15 cellular contexts compared by ENCODE assay signal in the genomic region with DNA sequence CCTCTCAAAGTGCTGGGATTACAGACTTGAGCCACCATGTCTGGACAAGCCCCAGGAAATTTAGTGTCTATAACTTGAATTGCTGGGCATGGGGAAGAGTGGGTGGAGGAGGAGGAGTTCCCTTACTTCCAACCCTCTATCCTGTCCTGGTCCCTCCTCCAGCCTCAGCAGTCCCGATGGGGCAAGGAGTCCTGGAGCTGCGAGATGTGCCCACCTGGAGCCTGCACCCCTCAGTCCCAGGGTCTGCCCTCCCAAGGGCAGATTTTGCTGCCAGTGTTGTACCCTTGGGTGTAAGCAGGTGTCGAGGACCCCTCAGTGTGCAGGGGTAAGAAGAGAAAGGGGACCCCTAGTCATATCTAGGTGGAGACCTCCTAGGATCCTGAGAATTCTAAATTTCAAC. TPM values are rescaled to one million over a fixed set of nuclear protein-coding genes. Genes with fewer than 3 reads are reported as not detected.
DNase-seq lines count a peak whose midpoint lies in the region; ATAC-seq, FAIRE-seq and TF ChIP-seq lines count a peak whose summit lies in the region.
"Had no signal": no experiment of that assay in that cellular context is flagged by ENCODE, and none has a peak within 500 bp of the region (broad histone marks: within the 10 kb centered on the region; RNA-seq: fewer than 3 reads in every experiment).

No MANE protein-coding gene starts in this region.

- H3K36me3 ChIP-seq in HUES6 (ENCODE audit: control insufficient read depth, insufficient read depth, low read length) (peaks cover 13% of the 10 kb centered on the region), skeletal muscle tissue (ENCODE audit: control insufficient read depth in 3 of 3, insufficient read depth in 3 of 3, low read length in 3 of 3) (no peaks in the 10 kb centered on the region), kidney (ENCODE audit: control insufficient read depth in 1 of 2, insufficient read depth in 2 of 2, low read length in 2 of 2) (peaks cover 2 to 8% of the 10 kb centered on the region in 2 donors)

- H3K9me3 Mint-ChIP-seq in T-helper 1 cell treated with Interleukin-12 subunit alpha and Interleukin-12 subunit beta and Interleukin-4 antibody, amounts not matched to agents 30 μg/mL and 1 μg/mL, for 36 hours = no peaks in the 10 kb centered on the region
- no peaks in the 10 kb centered on the region for H3K9me3 Mint-ChIP-seq in endothelial cell (ENCODE audit: unreplicated experiment)
- H3K9me3 Mint-ChIP-seq: memory B cell had no signal

- intact Hi-C loops in kidney (cut with DNase I) = no loop called here

- TF ChIP-seq CTCF in endothelial cell (IDR thresholded peaks at IDR 0.05; ENCODE audit: unreplicated experiment) (no peak), kidney (IDR thresholded peaks at IDR 0.05; ENCODE audit: borderline replicate concordance, extremely low read depth, insufficient read depth) (no peak)

- no peak for ATAC-seq in GM19035 (IDR thresholded peaks at IDR 0.05; ENCODE audit: unreplicated experiment)
- no peak for ATAC-seq in GM19351 (IDR thresholded peaks at IDR 0.05; ENCODE audit: unreplicated experiment)

- H3K9me3 ChIP-seq in HUES6 (ENCODE audit: control insufficient read depth, insufficient read depth, low read depth, low read length) = no peaks in the 10 kb centered on the region
- H3K9me3 ChIP-seq in skeletal muscle tissue (ENCODE audit: control insufficient read depth in 3 of 3, low read length in 3 of 3) = no peaks in the 10 kb centered on the region
- no peaks in the 10 kb centered on the region for H3K9me3 ChIP-seq in kidney (ENCODE audit: control insufficient read depth in 1 of 2, low read length in 2 of 2)

- H3K9ac ChIP-seq in HUES6 (ENCODE audit: low read length) = peak overlapping the region; percentile 72
- H3K9ac ChIP-seq in skeletal muscle tissue (ENCODE audit: low read depth in 1 of 3, low read length in 3 of 3) = no peak overlapping the region
- H3K9ac ChIP-seq in kidney (ENCODE audit: low read length in 2 of 2) = no peak overlapping the region

- peak overlapping the region; percentile 53 for H3K4me3 Mint-ChIP-seq in T-helper 1 cell treated with Interleukin-12 subunit alpha and Interleukin-12 subunit beta and Interleukin-4 antibody, amounts not matched to agents 30 μg/mL and 1 μg/mL, for 36 hours
- H3K4me3 Mint-ChIP-seq in endothelial cell (ENCODE audit: unreplicated experiment) = peak overlapping the region; percentile 73

- H3K27me3 Mint-ChIP-seq in T-helper 1 cell treated with Interleukin-12 subunit alpha and Interleukin-12 subunit beta and Interleukin-4 antibody, amounts not matched to agents 30 μg/mL and 1 μg/mL, for 36 hours (ENCODE audit: low read depth) = no peaks in the 10 kb centered on the region
- H3K27me3 Mint-ChIP-seq in endothelial cell (ENCODE audit: unreplicated experiment) = peaks cover 9% of the 10 kb centered on the region
- H3K27me3 Mint-ChIP-seq: memory B cell had no signal

- DNase-seq in T-helper 1 cell (no peak), endothelial cell (ENCODE audit: low spot score) (no peak), kidney (no peak)
- DNase-seq: activated CD4-positive, CD25-positive, alpha-beta regulatory T cell; dermis blood vessel endothelial cell; NCI-H1417 treated with DMSO at 0.1 percent for 48 hours; NCI-H446 had no signal

- H3K27ac ChIP-seq in HUES6 (ENCODE audit: low read depth, low read length) = peak overlapping the region; percentile 85; the same call in 1 of the 2 replicates
- peak overlapping the region; percentile 76 for H3K27ac ChIP-seq in skeletal muscle tissue (ENCODE audit: low read depth, low read length)
- no peak overlapping the region for H3K27ac ChIP-seq in kidney (ENCODE audit: low read depth in 2 of 2, low read length in 2 of 2)
- H3K27ac ChIP-seq: 22Rv1 had no signal

- H3K27me3 ChIP-seq in HUES6 (ENCODE audit: control insufficient read depth, insufficient read depth, low read length) (peaks cover 17% of the 10 kb centered on the region; the same call in 1 of the 2 replicates), skeletal muscle tissue (ENCODE audit: control insufficient read depth in 3 of 3, insufficient read depth in 3 of 3, low read length in 3 of 3) (no peaks in the 10 kb centered on the region)

- H3K4me1 Mint-ChIP-seq in T-helper 1 cell treated with Interleukin-12 subunit alpha and Interleukin-12 subunit beta and Interleukin-4 antibody, amounts not matched to agents 30 μg/mL and 1 μg/mL, for 36 hours (ENCODE audit: low read depth) = peaks cover 50% of the 10 kb centered on the region
- peaks cover 68% of the 10 kb centered on the region for H3K4me1 Mint-ChIP-seq in endothelial cell (ENCODE audit: unreplicated experiment)

- peaks cover 39% of the 10 kb centered on the region for H3K4me1 ChIP-seq in HUES6 (ENCODE audit: control insufficient read depth, insufficient read depth, low read length)
- peaks cover 35 to 48% (median 44%) of the 10 kb centered on the region in 3 donors for H3K4me1 ChIP-seq in skeletal muscle tissue (ENCODE audit: control insufficient read depth in 3 of 3, insufficient read depth in 3 of 3, low read length in 3 of 3)
- peaks cover 20 to 33% of the 10 kb centered on the region in 2 donors for H3K4me1 ChIP-seq in kidney (ENCODE audit: control insufficient read depth in 1 of 2, insufficient read depth in 1 of 2, low read depth in 1 of 2, low read length in 2 of 2)

- no peak for FAIRE-seq in kidney (lab: Jason Lieb, UNC)
- FAIRE-seq: G401.6 had no signal

- H3K4me3 ChIP-seq in HUES6 (ENCODE audit: low read depth, low read length) (peak overlapping the region; percentile 68; the same call in 1 of the 2 replicates), skeletal muscle tissue (ENCODE audit: low read length in 3 of 3) (no peak overlapping the region), kidney (ENCODE audit: low read length in 2 of 2) (no peak overlapping the region)

- H3K36me3 Mint-ChIP-seq in T-helper 1 cell treated with Interleukin-12 subunit alpha and Interleukin-12 subunit beta and Interleukin-4 antibody, amounts not matched to agents 30 μg/mL and 1 μg/mL, for 36 hours (ENCODE audit: low read depth) = peaks cover 29% of the 10 kb centered on the region
- H3K36me3 Mint-ChIP-seq in endothelial cell (ENCODE audit: low read depth, unreplicated experiment) = peaks cover 15% of the 10 kb centered on the region

- H3K27ac Mint-ChIP-seq in T-helper 1 cell treated with Interleukin-12 subunit alpha and Interleukin-12 subunit beta and Interleukin-4 antibody, amounts not matched to agents 30 μg/mL and 1 μg/mL, for 36 hours = no peak overlapping the region
- no peak overlapping the region for H3K27ac Mint-ChIP-seq in endothelial cell (ENCODE audit: unreplicated experiment)
- H3K27ac Mint-ChIP-seq: memory B cell had no signal

RNA-seq across cellular contexts. Expression of a gene that starts 2.8 kb away (rescaled TPM):
- total RNA-seq in endothelial cell (ENCODE audit: unreplicated experiment) (225 TPM), skeletal muscle tissue (4.7 TPM), kidney (196 TPM)
- 604 TPM for polyA plus RNA-seq in kidney (ENCODE audit: insufficient read depth, low read depth, low replicate concordance)

RNA-seq across cellular contexts. Expression of a gene that starts 4.0 kb away (rescaled TPM):
- total RNA-seq in endothelial cell (ENCODE audit: unreplicated experiment) (296 TPM), skeletal muscle tissue (17.7 TPM), kidney (46.0 TPM)
- polyA plus RNA-seq in kidney (ENCODE audit: insufficient read depth, low read depth, low replicate concordance) = 145 TPM

RNA-seq across cellular contexts. Expression of a gene that starts 15.3 kb away (rescaled TPM):
- total RNA-seq in endothelial cell (ENCODE audit: unreplicated experiment) (155 TPM), skeletal muscle tissue (74.1 TPM), kidney (89.9 TPM)
- 407 TPM for polyA plus RNA-seq in kidney (ENCODE audit: insufficient read depth, low read depth, low replicate concordance)

RNA-seq across cellular contexts. Expression of a gene that starts 18.9 kb away (rescaled TPM):
- 145 TPM for total RNA-seq in endothelial cell (ENCODE audit: unreplicated experiment)
- 24.5 TPM for total RNA-seq in skeletal muscle tissue
- 50.7 TPM for total RNA-seq in kidney
- polyA plus RNA-seq in kidney (ENCODE audit: insufficient read depth, low read depth, low replicate concordance) = 27.8 TPM

RNA-seq across cellular contexts. Expression of a gene that starts 22.3 kb away (rescaled TPM):
- 42.4 TPM for total RNA-seq in endothelial cell (ENCODE audit: unreplicated experiment)
- 4.7 TPM for total RNA-seq in skeletal muscle tissue
- 23.1 TPM for total RNA-seq in kidney
- polyA plus RNA-seq in kidney (ENCODE audit: insufficient read depth, low read depth, low replicate concordance) = 61.2 TPM

Comparison
In these comparisons a context has a peak if more than half of its experiments do, and no peak if none do; other contexts are left out.
1. H3K27ac ChIP-seq: peak in HUES6 (single experiment) and skeletal muscle tissue (single experiment); none in kidney (0 of 2).
2. RNA of a gene that starts 2.8 kb away (total RNA-seq): 225 TPM in endothelial cell (single experiment) and 196 TPM in kidney (single experiment); 4.7 TPM in skeletal muscle tissue (single experiment); every median in the first group is over 10 times any median in the second.